Comparison of ENCODE assay signal across 10 cellular contexts in the genomic region with DNA sequence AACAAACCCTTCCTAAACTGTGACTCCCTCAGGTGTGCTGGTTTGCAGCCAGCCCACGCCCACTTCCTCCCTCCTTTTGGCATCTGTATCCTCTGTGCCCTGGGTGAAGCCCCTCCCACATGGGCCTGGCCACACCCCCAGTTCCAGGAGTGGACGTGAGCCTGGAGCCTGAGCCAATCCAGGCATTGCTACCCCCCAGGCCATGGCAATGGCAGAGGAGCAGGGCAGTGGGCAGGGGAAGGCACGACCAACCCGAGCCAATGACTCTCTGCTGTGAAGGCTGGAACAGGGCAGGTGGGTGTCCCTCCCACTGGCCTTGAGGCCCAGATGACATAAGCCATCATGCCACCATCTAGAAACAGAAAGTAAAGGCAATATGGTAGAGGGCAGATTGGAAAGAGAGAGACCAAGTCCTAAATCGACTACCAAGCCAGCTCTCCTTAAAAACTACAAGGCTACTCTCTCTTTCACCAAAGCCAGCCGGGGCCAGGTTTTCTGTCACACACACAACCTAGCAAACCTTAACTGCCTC. TPM values are rescaled to one million over a fixed set of nuclear protein-coding genes. Genes with fewer than 3 reads are reported as not detected.
A peak's percentile ranks its signal among the peaks of the same experiment; 100 is the strongest.
DNase-seq lines count a peak whose midpoint lies in the region; ATAC-seq, FAIRE-seq and TF ChIP-seq lines count a peak whose summit lies in the region.
"Had no signal": no experiment of that assay in that cellular context is flagged by ENCODE, and none has a peak within 500 bp of the region (broad histone marks: within the 10 kb centered on the region; RNA-seq: fewer than 3 reads in every experiment).

No MANE protein-coding gene starts in this region.

- RAD21 ChIA-PET in GM12878 (lab: Charles Lee; ENCODE audit: unreplicated experiment): no interaction called here

- no peak overlapping the region for H2BK12ac ChIP-seq in H9 (ENCODE audit: insufficient read length, low read depth, low read length)

- H4K5ac ChIP-seq in H9 (ENCODE audit: insufficient read length, low read depth, low read length): no peak overlapping the region

- H3K9me3 Mint-ChIP-seq in H9: peaks cover 8 to 16% of the 10 kb centered on the region in 2 experiments
- H3K9me3 Mint-ChIP-seq in mesothelial cell of epicardium: peaks cover 16% of the 10 kb centered on the region

- SMC1A ChIA-PET in GM12878 (lab: Charles Lee; ENCODE audit: uncharacterized antibody, unreplicated experiment): interaction anchor here (1.3 kb wide), 1 partner anchor 15 kb away, joined by 3 read pairs; no protein-coding TSS in a partner anchor

- no peak for FAIRE-seq in GM12878 (lab: Jason Lieb, UNC)

- H3K36me3 ChIP-seq in GM12878 (ENCODE audit: control insufficient read depth in 2 of 2, insufficient read depth in 2 of 2, low read length in 1 of 2): no peaks in the 10 kb centered on the region

- H3T11ph ChIP-seq in H9 (ENCODE audit: low read length): no peak overlapping the region

- no peaks in the 10 kb centered on the region for H4K20me1 ChIP-seq in H9 (ENCODE audit: control insufficient read depth, insufficient read depth, insufficient read length)
- no peaks in the 10 kb centered on the region for H4K20me1 ChIP-seq in GM12878 (ENCODE audit: control insufficient read depth, insufficient read depth)

- H3K27me3 Mint-ChIP-seq in H9 (ENCODE audit: low read depth): no peaks in the 10 kb centered on the region
- no peaks in the 10 kb centered on the region for H3K27me3 Mint-ChIP-seq in mesothelial cell of epicardium (ENCODE audit: low read depth)

- H3K79me1 ChIP-seq in H9 (ENCODE audit: insufficient read depth, low read depth, low read length, poor library complexity, severe bottlenecking): peaks cover 2% of the 10 kb centered on the region

- H3K27ac ChIP-seq in H9 (ENCODE audit: insufficient read length, low read depth, low read length) (no peak overlapping the region), GM12878 (ENCODE audit: control insufficient read depth, insufficient read depth) (peak overlapping the region; percentile 62; the same call in 1 of the 2 replicates)

- H2BK120ac ChIP-seq in H9 (ENCODE audit: low read depth, low read length, poor library complexity, severe bottlenecking): no peak overlapping the region

- no peak overlapping the region for H3K4me3 ChIP-seq in GM12878

- intact Hi-C loops in GM12878 (cut with micrococcal nuclease; ENCODE audit: unreplicated experiment): no loop called here

- no peak overlapping the region for H3K4ac ChIP-seq in H9 (ENCODE audit: low read depth, low read length)

- H3K4me2 ChIP-seq in H9 (ENCODE audit: insufficient read depth, insufficient read length, low read length) (no peak overlapping the region), GM12878 (ENCODE audit: control insufficient read depth, insufficient read depth) (peak overlapping the region; percentile 69; the same call in 1 of the 2 replicates)

- H2BK20ac ChIP-seq in H9 (ENCODE audit: low read depth, low read length, poor library complexity, severe bottlenecking): no peak overlapping the region

- H3K27me3 ChIP-seq in H9 (ENCODE audit: insufficient read depth, low read length) (no peaks in the 10 kb centered on the region), GM12878 (replicated peaks in 1 of 2; ENCODE audit: control insufficient read depth in 2 of 2, insufficient read depth in 2 of 2, low read length in 1 of 2) (no peaks in the 10 kb centered on the region)

- DNase-seq in DMS53 treated with DMSO at 0.1 percent for 48 hours (lab: John Stamatoyannopoulos, UW; ENCODE audit: unreplicated experiment) (peak; percentile 59), H9 (peak; percentile 94), GM12878 (ENCODE audit: low read depth, low spot score) (no peak), mesothelial cell of epicardium (ENCODE audit: low spot score in 2 of 2, unreplicated experiment in 2 of 2) (no peak), NCI-H1048 (lab: John Stamatoyannopoulos, UW) (no peak), GM19240 (ENCODE audit: insufficient read length, low spot score) (no peak)
- DNase-seq in activated T-cell treated with anti-CD3 and anti-CD28 coated beads, Interleukin-2, amount 50 U/mL, for 1 hour: no peak
- DNase-seq: activated CD4-positive, alpha-beta T cell treated with anti-CD3 and anti-CD28 coated beads, Interleukin-2, amount 50 U/mL, for 1 hour had no signal

- BruUV-seq in GM12878 (replicated peaks; lab: Mats Ljungman, UMichigan): no TSS peak

- H2AK5ac ChIP-seq in H9 (ENCODE audit: insufficient read length, low read length): no peak overlapping the region

- TF ChIP-seq CTCF in H9 (conservative IDR thresholded peaks at IDR 0.05) (no peak), GM12878 (IDR thresholded peaks at IDR 0.05 in 2 of 3, conservative IDR thresholded peaks at IDR 0.05 in 1 of 3; ENCODE audit: control insufficient read depth in 2 of 3, extremely low read depth in 1 of 3, insufficient read depth in 1 of 3, low read depth in 3 of 3, low read length in 3 of 3) (no peak), mesothelial cell of epicardium (IDR thresholded peaks at IDR 0.05; ENCODE audit: unreplicated experiment) (no peak)

- ATAC-seq in GM12878 (peak; percentile 83), GM19328 (IDR thresholded peaks at IDR 0.05; ENCODE audit: unreplicated experiment) (no peak)

- H3K27ac Mint-ChIP-seq in H9: peak overlapping the region in 1 of 3 experiments; percentile 57; a peak in 2 of 7 replicates
- H3K27ac Mint-ChIP-seq in mesothelial cell of epicardium: peak overlapping the region; percentile 84

- no peak for TF ChIP-seq EP300 in GM12878 (IDR thresholded peaks at IDR 0.05; ENCODE audit: borderline replicate concordance in 1 of 2, control insufficient read depth in 1 of 2, low read depth in 2 of 2, low read length in 2 of 2)

- H3K18ac ChIP-seq in H9 (ENCODE audit: insufficient read length, low read depth, low read length): peak overlapping the region; percentile 45

- H4K8ac ChIP-seq in H9 (replicated peaks; ENCODE audit: insufficient read length, low read depth, low read length): no peak overlapping the region

- POLR2A ChIA-PET in GM12878 (lab: Charles Lee): no interaction called here

- no peak overlapping the region for H4K91ac ChIP-seq in H9 (ENCODE audit: insufficient read length, low read depth, low read length)

- H3K23me2 ChIP-seq in H9 (ENCODE audit: insufficient read length, low read depth, low read length, poor library complexity, severe bottlenecking): no peaks in the 10 kb centered on the region

- no peak for TF ChIP-seq RAD21 in GM12878 (IDR thresholded peaks at IDR 0.05; ENCODE audit: insufficient read depth, low read depth, low read length)

- H2AFZ ChIP-seq in H9 (ENCODE audit: low read length) (no peak overlapping the region), GM12878 (ENCODE audit: control insufficient read depth, low read depth, low read length) (peak overlapping the region; percentile 3; the same call in 1 of the 2 replicates)

- H3K79me2 ChIP-seq in H9 (ENCODE audit: insufficient read depth, low read length) (peaks cover 6% of the 10 kb centered on the region; the same call in 1 of the 2 replicates), GM12878 (ENCODE audit: control insufficient read depth, insufficient read depth, low read length) (peaks cover 50% of the 10 kb centered on the region)

- H3K9ac ChIP-seq in H9 (ENCODE audit: extremely low read depth, insufficient read length, low read length): no peak overlapping the region
- peak overlapping the region; percentile 41; the same call in 1 of the 2 replicates for H3K9ac ChIP-seq in GM12878 (ENCODE audit: control insufficient read depth, insufficient read depth, low read length)

- no peak overlapping the region for H3K56ac ChIP-seq in H9 (ENCODE audit: insufficient read length, low read depth, low read length)

- H3K36me3 Mint-ChIP-seq in H9 (ENCODE audit: insufficient read depth in 1 of 3, low read depth in 3 of 3) (peaks cover 4 to 12% (median 11%) of the 10 kb centered on the region in 3 experiments), mesothelial cell of epicardium (peaks cover 10% of the 10 kb centered on the region)

- H3K4me1 Mint-ChIP-seq in H9 (peaks cover 52 to 59% of the 10 kb centered on the region in 2 experiments), mesothelial cell of epicardium (peaks cover 33% of the 10 kb centered on the region)

- H2BK15ac ChIP-seq in H9 (ENCODE audit: low read depth, low read length): no peak overlapping the region

- H3K4me3 Mint-ChIP-seq in H9: no peak overlapping the region; a peak in 1 of 5 replicates
- no peak overlapping the region for H3K4me3 Mint-ChIP-seq in mesothelial cell of epicardium
- H3K4me3 Mint-ChIP-seq: brain had no signal

- CTCF ChIA-PET in GM12878 (lab: Yijun Ruan, JAX): interaction anchor here (1.7 to 2.8 kb wide), 2 partner anchors 15 to 44 kb away, joined by 3 to 7 read pairs; no protein-coding TSS in a partner anchor

- H3K14ac ChIP-seq in H9 (ENCODE audit: insufficient read depth, low read length): no peak overlapping the region

- H3K9me3 ChIP-seq in H9 (ENCODE audit: control insufficient read depth, low read depth, low read length) (no peaks in the 10 kb centered on the region), GM12878 (replicated peaks; ENCODE audit: control insufficient read depth, insufficient read depth, low read length) (peaks cover 9% of the 10 kb centered on the region; the same call in 2 of the 3 replicates)

- WGBS in H9 (ENCODE audit: extremely low coverage, insufficient read length, low lambda C conversion rate): no CpG with 5 or more reads among the region's 6 CpGs
- 56% methylated on average over 6 of the region's 6 CpGs for WGBS in GM12878 (ENCODE audit: insufficient coverage, insufficient replicate concordance, low lambda C conversion rate, missing lambda C conversion rate)

- TF ChIP-seq POLR2A in GM12878 (IDR thresholded peaks at IDR 0.05; ENCODE audit: low read depth, low read length): no peak

- H3K4me1 ChIP-seq in H9 (ENCODE audit: insufficient read depth, low read length) (peaks cover 11% of the 10 kb centered on the region; the same call in 1 of the 2 replicates), GM12878 (ENCODE audit: control insufficient read depth, insufficient read depth, low read length) (peaks cover 29% of the 10 kb centered on the region)

- in situ Hi-C loops in GM12878 (cut with MboI): no loop called here

- no peak overlapping the region for H3K23ac ChIP-seq in H9 (ENCODE audit: insufficient read length, low read depth, low read length)

- no peak overlapping the region for H2BK5ac ChIP-seq in H9 (ENCODE audit: insufficient read length, low read length)

RNA-seq across cellular contexts. Expression of a gene that starts 18.6 kb away (rescaled TPM):
- 38.0 and 38.5 TPM in 2 replicates for total RNA-seq in H9 (2021)
- 19.8 and 20.0 TPM in 2 replicates for total RNA-seq in GM12878 (2013; cell fraction: nucleolus; rRNA removed)
- 3.0 and 4.1 TPM in 2 replicates for total RNA-seq in GM12878 (2014; rRNA removed)
- total RNA-seq in GM12878 (2014; rRNA removed; fragmentation: Illumina TruSeq; extraction: Trizol): 2.8 and 3.9 TPM in 2 replicates
- 8.0 and 10.7 TPM in 2 replicates for total RNA-seq in GM12878 (2021)
- 11.6 TPM for polyA plus RNA-seq in GM12878 (2011; ENCODE audit: low read depth)
- polyA plus RNA-seq in GM12878 (2011; rRNA removed): 12.1 and 15.9 TPM in 2 replicates
- 12.6 and 20.8 TPM in 2 replicates for polyA plus RNA-seq in GM12878 (2011; cell fraction: cytosol; rRNA removed)
- 5.0 and 7.8 TPM in 2 replicates for polyA plus RNA-seq in GM12878 (2011; cell fraction: nucleus; rRNA removed)
- polyA plus RNA-seq in GM12878 (2012): 27.8 and 39.8 TPM in 2 replicates
- polyA plus RNA-seq in GM12878 (2014; fragmentation: Illumina TruSeq; extraction: Trizol): 6.6 and 7.0 TPM in 2 replicates
- 1 to 10 TPM in 1 of 2 experiments, under 1 TPM in 1; 0.71 to 2.4 TPM for polyA plus RNA-seq in GM12878 (2014; fragmentation: Nextera tagmentation; extraction: Ambion mirVana)
- polyA plus RNA-seq in GM12878 (2014; rRNA removed): 4.3 and 5.3 TPM in 2 replicates
- 1 to 10 TPM; 4.1 to 6.5 TPM for polyA plus RNA-seq in GM12878 (2016; fragmentation: Nextera tagmentation; extraction: Ambion mirVana)
- 20.9 and 22.8 TPM in 2 replicates for polyA minus RNA-seq in GM12878 (2011; rRNA and poly(A)+ RNA removed)
- 5.3 and 10.3 TPM in 2 replicates for polyA minus RNA-seq in GM12878 (2011; cell fraction: cytosol; rRNA and poly(A)+ RNA removed)
- 7.4 and 21.9 TPM in 2 replicates for polyA minus RNA-seq in GM12878 (2011; cell fraction: nucleus; rRNA and poly(A)+ RNA removed)
- 18.8 to 20.7 TPM (median 19.1 TPM) in 3 replicates for total RNA-seq in mesothelial cell of epicardium

Comparison
In these comparisons a context has a peak if more than half of its experiments do, and no peak if none do; other contexts are left out.
1. DNase-seq: peak in DMS53 treated with DMSO at 0.1 percent for 48 hours (single experiment) and H9 (single experiment); none in GM12878 (single experiment), mesothelial cell of epicardium (0 of 2), activated T-cell treated with anti-CD3 and anti-CD28 coated beads, Interleukin-2, amount 50 U/mL, for 1 hour (single experiment), NCI-H1048 (single experiment) and GM19240 (single experiment).